ENCODE assay signal across 16 cellular contexts in genomic region chr5:69237877-69238276, GRCh38. TPM values are rescaled to one million over a fixed set of nuclear protein-coding genes. Genes with fewer than 3 reads are reported as not detected.
A peak's percentile ranks its signal among the peaks of the same experiment; 100 is the strongest.
DNase-seq lines count a peak whose midpoint lies in the region; ATAC-seq and TF ChIP-seq lines count a peak whose summit lies in the region.
"Had no signal": no experiment of that assay in that cellular context is flagged by ENCODE, and none has a peak within 500 bp of the region (broad histone marks: within the 10 kb centered on the region; RNA-seq: fewer than 3 reads in every experiment).

No MANE protein-coding gene starts in this region.

- peaks cover 51 to 71% (median 59%) of the 10 kb centered on the region in 11 experiments for H3K36me3 ChIP-seq in BLaER1 treated with 17β-estradiol and CSF1 and Interleukin-3, amounts not matched to agents 10 nM and 100 nM
- no peaks in the 10 kb centered on the region for H3K36me3 ChIP-seq in mucosa of descending colon (ENCODE audit: low read depth)

- H3K36me3 Mint-ChIP-seq in Calu3 (ENCODE audit: insufficient read depth, unreplicated experiment) (peaks cover 45% of the 10 kb centered on the region), T-helper 17 cell (ENCODE audit: low read depth) (peaks cover 11% of the 10 kb centered on the region)

- TF ChIP-seq CTCF in Calu3 (IDR thresholded peaks at IDR 0.05; ENCODE audit: unreplicated experiment) (no peak), mucosa of descending colon (IDR thresholded peaks at IDR 0.05) (no peak)

- no peak overlapping the region for H3K9ac ChIP-seq in BLaER1 treated with 17β-estradiol and CSF1 and Interleukin-3, amounts not matched to agents 10 nM and 100 nM

- H3K9me3 Mint-ChIP-seq in Calu3 (ENCODE audit: low read depth, unreplicated experiment) = no peaks in the 10 kb centered on the region
- H3K9me3 Mint-ChIP-seq: IgD-negative memory B cell had no signal

- H3K4me1 Mint-ChIP-seq in Calu3 (ENCODE audit: low read depth, unreplicated experiment) = peaks cover 47% of the 10 kb centered on the region
- H3K4me1 Mint-ChIP-seq in T-helper 17 cell = peaks cover 41% of the 10 kb centered on the region

- H3K4me3 ChIP-seq in BLaER1 treated with 17β-estradiol and CSF1 and Interleukin-3, amounts not matched to agents 10 nM and 100 nM = no peak overlapping the region
- H3K4me3 ChIP-seq in mucosa of descending colon = no peak overlapping the region
- H3K4me3 ChIP-seq: transverse colon had no signal

- H3K27me3 ChIP-seq in BLaER1 treated with 17β-estradiol and CSF1 and Interleukin-3, amounts not matched to agents 10 nM and 100 nM = no peaks in the 10 kb centered on the region
- H3K27me3 ChIP-seq: transverse colon had no signal

- H3K4me2 ChIP-seq in BLaER1 treated with 17β-estradiol and CSF1 and Interleukin-3, amounts not matched to agents 10 nM and 100 nM = peak overlapping the region in 7 of 11 experiments; percentile 35 to 94 (median 83); a peak in 9 of 22 replicates

- peaks cover 5 to 25% (median 20%) of the 10 kb centered on the region in 11 experiments; a peak in 20 of 22 replicates for H3K9me3 ChIP-seq in BLaER1 treated with 17β-estradiol and CSF1 and Interleukin-3, amounts not matched to agents 10 nM and 100 nM (replicated peaks in 1 of 11)
- no peaks in the 10 kb centered on the region for H3K9me3 ChIP-seq in T-helper 17 cell (ENCODE audit: control insufficient read depth, low read length, poor library complexity, severe bottlenecking)
- H3K9me3 ChIP-seq in mucosa of descending colon = no peaks in the 10 kb centered on the region
- H3K9me3 ChIP-seq: transverse colon had no signal

- H3K27me3 Mint-ChIP-seq in Calu3 (ENCODE audit: unreplicated experiment) = no peaks in the 10 kb centered on the region
- H3K27me3 Mint-ChIP-seq in T-helper 17 cell = no peaks in the 10 kb centered on the region
- H3K27me3 Mint-ChIP-seq: activated CD8-positive, alpha-beta memory T cell treated with anti-CD3 and anti-CD28 coated beads, Interleukin-2, amount 10 ng/mL, durations not matched to agents 7 days and 5 days; IgD-negative memory B cell had no signal

- intact Hi-C loops in Calu3 (cut with micrococcal nuclease; ENCODE audit: unreplicated experiment) = loop anchor here (10.0 kb wide), 1 partner anchor 53 kb away; the partner anchor contains the start of gene CENPH
- intact Hi-C loops in mucosa of descending colon (cut with DNase I, micrococcal nuclease) = no loop called here

- CTCF ChIA-PET in Calu3 (lab: Charles Lee) = no interaction called here

- H4K20me1 ChIP-seq in BLaER1 treated with 17β-estradiol and CSF1 and Interleukin-3, amounts not matched to agents 10 nM and 100 nM = peaks cover 0 to 24% (median 3%) of the 10 kb centered on the region in 11 experiments; a peak in 5 of 22 replicates

- ATAC-seq in T-helper 17 cell (no peak), HG03457 (IDR thresholded peaks at IDR 0.05; ENCODE audit: unreplicated experiment) (no peak), HG03025 (IDR thresholded peaks at IDR 0.05; ENCODE audit: low FRiP score, unreplicated experiment) (no peak), mucosa of descending colon (no peak)
- ATAC-seq: activated CD8-positive, alpha-beta memory T cell treated with anti-CD3 and anti-CD28 coated beads, Interleukin-2, amount 10 ng/mL, durations not matched to agents 7 days and 5 days had no signal

- DNase-seq in Calu3 (no peak), T-helper 17 cell (no peak), iris pigment epithelial cell (ENCODE audit: low read depth) (peak; percentile 37), SIG-M5 (lab: John Stamatoyannopoulos, UW) (no peak), mucosa of descending colon (no peak)
- DNase-seq: activated CD4-positive, CD25-positive, alpha-beta regulatory T cell; activated CD8-positive, alpha-beta memory T cell treated with anti-CD3 and anti-CD28 coated beads, Interleukin-2, amount 10 ng/mL, durations not matched to agents 7 days and 5 days; DMS79; NCI-H1048; posterior cingulate gyrus; stimulated activated naive CD4-positive, alpha-beta T cell; transverse colon had no signal

- no TSS peak for BruUV-seq in Calu3 (replicated peaks; lab: Mats Ljungman, UMichigan)

- H3K4me1 ChIP-seq in BLaER1 treated with 17β-estradiol and CSF1 and Interleukin-3, amounts not matched to agents 10 nM and 100 nM = peaks cover 19 to 43% (median 29%) of the 10 kb centered on the region in 10 experiments
- peaks cover 9% of the 10 kb centered on the region for H3K4me1 ChIP-seq in mucosa of descending colon (ENCODE audit: low read depth)

- peak overlapping the region; percentile 88 for H3K4me3 Mint-ChIP-seq in Calu3 (ENCODE audit: low read depth, unreplicated experiment)
- H3K4me3 Mint-ChIP-seq in T-helper 17 cell = peak overlapping the region; percentile 93
- H3K4me3 Mint-ChIP-seq: activated CD8-positive, alpha-beta memory T cell treated with anti-CD3 and anti-CD28 coated beads, Interleukin-2, amount 10 ng/mL, durations not matched to agents 7 days and 5 days had no signal

- no peak overlapping the region for H3K27ac ChIP-seq in BLaER1 treated with 17β-estradiol and CSF1 and Interleukin-3, amounts not matched to agents 10 nM and 100 nM
- H3K27ac ChIP-seq: transverse colon had no signal

- H3K27ac Mint-ChIP-seq in Calu3 (ENCODE audit: unreplicated experiment) (no peak overlapping the region), T-helper 17 cell (no peak overlapping the region)
- H3K27ac Mint-ChIP-seq: activated CD8-positive, alpha-beta memory T cell treated with anti-CD3 and anti-CD28 coated beads, Interleukin-2, amount 10 ng/mL, durations not matched to agents 7 days and 5 days had no signal

RNA-seq across cellular contexts. Expression of gene CDK7, which starts 3.2 kb away (rescaled TPM):
- 31.8 and 38.5 TPM in 2 replicates for total RNA-seq in Calu3 (2022)
- 10 to 100 TPM; 28.3 to 35.4 TPM for total RNA-seq in T-helper 17 cell
- total RNA-seq in mucosa of descending colon = 10 to 100 TPM; 18.3 to 22.7 (median 22.0) TPM

RNA-seq across cellular contexts. Expression of gene CENPH, which starts 48.5 kb away (rescaled TPM):
- total RNA-seq in Calu3 (2022) (17.0 and 17.7 TPM in 2 replicates), T-helper 17 cell (1 to 10 TPM; 3.9 to 5.9 TPM), mucosa of descending colon (1 to 10 TPM; 1.5 to 9.6 (median 1.6) TPM)
